In genomic region chr9:73011346-73011745, GRCh38 we compare ENCODE assay signal across 16 cellular contexts. TPM values are rescaled to one million over a fixed set of nuclear protein-coding genes. Genes with fewer than 3 reads are reported as not detected.
DNase-seq lines count a peak whose midpoint lies in the region; ATAC-seq and TF ChIP-seq lines count a peak whose summit lies in the region.
"Had no signal": no experiment of that assay in that cellular context is flagged by ENCODE, and none has a peak within 500 bp of the region (broad histone marks: within the 10 kb centered on the region; RNA-seq: fewer than 3 reads in every experiment).

No MANE protein-coding gene starts in this region.

- H3K4me3 ChIP-seq in right atrium auricular region (no peak overlapping the region), choroid plexus epithelial cell (ENCODE audit: low read depth, low read length) (no peak overlapping the region), vagina (no peak overlapping the region)
- H3K4me3 ChIP-seq: neural progenitor cell, skin epidermis, stomach had no signal

- DNase-seq in Right ventricle myocardium superior (no peak), right atrium auricular region (ENCODE audit: low spot score) (no peak), choroid plexus epithelial cell (ENCODE audit: low read depth) (peak; percentile 8), inferior parietal cortex (ENCODE audit: extremely low spot score) (peak; percentile 76), vagina (ENCODE audit: extremely low spot score in 2 of 2) (no peak), NCI-H2029 treated with DMSO at 0.1 percent for 48 hours (lab: John Stamatoyannopoulos, UW) (no peak)
- DNase-seq: activated CD4-positive, alpha-beta memory T cell treated with anti-CD3 and anti-CD28 coated beads, Interleukin-2, amount 10 ng/mL, durations not matched to agents 7 days and 5 days; MV-4-11; NCI-H2171 treated with DMSO at 0.1 percent for 48 hours; SIG-M5; stomach had no signal

- ATAC-seq in Right ventricle myocardium superior (ENCODE audit: poor library complexity) (peak; percentile 38), HG03354 (IDR thresholded peaks at IDR 0.05; ENCODE audit: poor library complexity, severe bottlenecking, unreplicated experiment) (no peak), GM19023 (IDR thresholded peaks at IDR 0.05; ENCODE audit: unreplicated experiment) (no peak)
- ATAC-seq: activated T-helper 17 cell treated with anti-CD3 and anti-CD28 coated beads, Interleukin-2, amount 50 U/mL, for 72 hours had no signal

- H3K4me1 ChIP-seq in right atrium auricular region (no peaks in the 10 kb centered on the region), vagina (no peaks in the 10 kb centered on the region)
- H3K4me1 ChIP-seq: neural progenitor cell had no signal

- H3K27me3 ChIP-seq in right atrium auricular region (no peaks in the 10 kb centered on the region), vagina (no peaks in the 10 kb centered on the region)
- H3K27me3 ChIP-seq: neural progenitor cell, stomach had no signal

- no peaks in the 10 kb centered on the region for H3K9me3 ChIP-seq in right atrium auricular region
- no peaks in the 10 kb centered on the region for H3K9me3 ChIP-seq in vagina
- H3K9me3 ChIP-seq: stomach had no signal

- no peak for TF ChIP-seq POLR2A in vagina (IDR thresholded peaks at IDR 0.05)

- intact Hi-C loops in Right ventricle myocardium superior (cut with DNase I) (no loop called here), vagina (cut with DNase I) (no loop called here)

- H3K36me3 ChIP-seq in right atrium auricular region (no peaks in the 10 kb centered on the region), vagina (no peaks in the 10 kb centered on the region)
- H3K36me3 ChIP-seq: neural progenitor cell, stomach had no signal

- TF ChIP-seq CTCF in right atrium auricular region (IDR thresholded peaks at IDR 0.05) (no peak), choroid plexus epithelial cell (conservative IDR thresholded peaks at IDR 0.05; ENCODE audit: low read depth, low read length) (no peak), vagina (IDR thresholded peaks at IDR 0.05) (no peak)

- H3K27ac ChIP-seq in right atrium auricular region (peak overlapping the region in 1 of 2 donors; percentile 36), vagina (peak overlapping the region; percentile 57)
- H3K27ac ChIP-seq: neural progenitor cell had no signal

RNA-seq across cellular contexts. Expression of gene ALDH1A1, which starts 58.5 kb away (rescaled TPM):
- 19.8 TPM for total RNA-seq in Right ventricle myocardium superior
- 10 to 100 TPM; 24.0 to 32.2 TPM for total RNA-seq in right atrium auricular region
- total RNA-seq in vagina: 126 TPM
- total RNA-seq: activated CD4-positive, alpha-beta memory T cell treated with anti-CD3 and anti-CD28 coated beads, Interleukin-2, amount 10 ng/mL, durations not matched to agents 7 days and 5 days; activated T-helper 17 cell treated with anti-CD3 and anti-CD28 coated beads, Interleukin-2, amount 50 U/mL, for 72 hours had no signal

Comparison
In these comparisons a context has a peak if more than half of its experiments do, and no peak if none do; other contexts are left out.
1. DNase-seq: peak in choroid plexus epithelial cell (single experiment) and inferior parietal cortex (single experiment); none in Right ventricle myocardium superior (single experiment), right atrium auricular region (single experiment), vagina (0 of 2) and NCI-H2029 treated with DMSO at 0.1 percent for 48 hours (single experiment).